20 cellular contexts compared by ENCODE assay signal in genomic region chr2:136863874-136864273, GRCh38.
"Had no signal": no experiment of that assay in that cellular context is flagged by ENCODE, and none has a peak within 500 bp of the region (broad histone marks: within the 10 kb centered on the region; RNA-seq: fewer than 3 reads in every experiment).

No MANE protein-coding gene starts in this region.

- DNase-seq: activated CD4-positive, alpha-beta T cell treated with anti-CD3 and anti-CD28 coated beads for 1 hour; activated CD4-positive, alpha-beta T cell treated with anti-CD3 and anti-CD28 coated beads, Interleukin-2, amount 50 U/mL, for 1 hour; activated CD8-positive, alpha-beta T cell treated with anti-CD3 and anti-CD28 coated beads, Interleukin-2, amount 10 ng/mL, durations not matched to agents 7 days and 5 days; activated gamma-delta T cell treated with Interleukin-2 at 50 U/mL for 16 hours; effector CD4-positive, alpha-beta T cell; erythroblast; foreskin keratinocyte; kidney; left lung; mammary epithelial cell; midbrain; natural killer cell; stimulated activated CD4-positive, alpha-beta T cell treated with anti-CD3 and anti-CD28 coated beads, Interleukin-2, amount 100 ng/mL, for 24 hours; stimulated activated naive CD8-positive, alpha-beta T cell treated with anti-CD3 and anti-CD28 coated beads, Interleukin-15, amount 100 ng/mL, for 72 hours; T-helper 1 cell had no signal

- H3K4me3 ChIP-seq: left lung, prostate gland, skin epidermis, vagina had no signal

- H3K4me1 ChIP-seq: foreskin keratinocyte, left lung, prostate gland, vagina had no signal

- ATAC-seq: activated CD8-positive, alpha-beta T cell treated with anti-CD3 and anti-CD28 coated beads, Interleukin-2, amount 10 ng/mL, durations not matched to agents 7 days and 5 days; activated naive CD4-positive, alpha-beta T cell treated with anti-CD3 and anti-CD28 coated beads, Interleukin-2, amount 50 U/mL, for 72 hours; foreskin keratinocyte; left lung; natural killer cell; stimulated activated effector memory CD8-positive, alpha-beta T cell treated with anti-CD3 and anti-CD28 coated beads, Interleukin-12 subunit alpha, Interleukin-12 subunit beta, amount 100 ng/mL, for 72 hours; stimulated activated naive CD8-positive, alpha-beta T cell treated with anti-CD3 and anti-CD28 coated beads, Interleukin-15, amount 100 ng/mL, for 72 hours had no signal

- H3K9me3 ChIP-seq: left lung, prostate gland, vagina had no signal

- H3K27me3 ChIP-seq: foreskin keratinocyte, left lung, vagina had no signal

- H3K27ac ChIP-seq: foreskin keratinocyte, left lung, prostate gland, skin epidermis, vagina had no signal

- H3K36me3 ChIP-seq: left lung, prostate gland, vagina had no signal
